Comparison of ENCODE assay signal across 9 cellular contexts in genomic region chr11:414333-414857, GRCh38. TPM values are rescaled to one million over a fixed set of nuclear protein-coding genes. Genes with fewer than 3 reads are reported as not detected.
A peak's percentile ranks its signal among the peaks of the same experiment; 100 is the strongest.
DNase-seq lines count a peak whose midpoint lies in the region; ATAC-seq and TF ChIP-seq lines count a peak whose summit lies in the region.
"Had no signal": no experiment of that assay in that cellular context is flagged by ENCODE, and none has a peak within 500 bp of the region (broad histone marks: within the 10 kb centered on the region; RNA-seq: fewer than 3 reads in every experiment).

No MANE protein-coding gene starts in this region.

- H2BK120ac ChIP-seq in IMR-90 (ENCODE audit: low read depth, low read length): peak overlapping the region; percentile 27; the same call in 1 of the 2 replicates

- H3K4ac ChIP-seq in IMR-90 (ENCODE audit: low read depth, low read length): no peak overlapping the region

- H3K4me3 ChIP-seq in IMR-90 (ENCODE audit: insufficient read depth, low read depth, low read length) (no peak overlapping the region), hepatocyte (no peak overlapping the region)

- H3K27ac Mint-ChIP-seq in activated T-helper 1 cell treated with anti-CD3 and anti-CD28 coated beads, Interleukin-12 subunit alpha, Interleukin-12 subunit beta, Interleukin-2, Interleukin-4 antibody, amounts not matched to agents 30 ng/mL and 10 ng/mL and 1 ng/mL, durations not matched to agents 14 hours and 24 hours and 36 hours: peak overlapping the region; percentile 79
- no peak overlapping the region for H3K27ac Mint-ChIP-seq in stimulated activated naive B cell treated with anti-CD40 and anti-IgM and Interleukin-4, amounts not matched to agents 10 μg/mL and 1 μg/mL and 100 μg/mL, for 72 hours

- no peak overlapping the region for H3K56ac ChIP-seq in IMR-90 (ENCODE audit: extremely low read depth, insufficient read depth, low read length)

- H4K20me1 ChIP-seq in IMR-90 (ENCODE audit: insufficient read depth, low read length) (no peaks in the 10 kb centered on the region), hepatocyte (ENCODE audit: insufficient read depth, poor library complexity, severe bottlenecking) (peaks cover 10% of the 10 kb centered on the region)

- H3K27me3 ChIP-seq in IMR-90 (ENCODE audit: control insufficient read depth, insufficient read depth, low read length): peaks cover 28% of the 10 kb centered on the region
- peaks cover 6% of the 10 kb centered on the region for H3K27me3 ChIP-seq in hepatocyte

- H3K4me1 Mint-ChIP-seq in activated T-helper 1 cell treated with anti-CD3 and anti-CD28 coated beads, Interleukin-12 subunit alpha, Interleukin-12 subunit beta, Interleukin-2, Interleukin-4 antibody, amounts not matched to agents 30 ng/mL and 10 ng/mL and 1 ng/mL, durations not matched to agents 14 hours and 24 hours and 36 hours (ENCODE audit: low read depth): peaks cover 30% of the 10 kb centered on the region
- peaks cover 27 to 36% of the 10 kb centered on the region in 2 donors for H3K4me1 Mint-ChIP-seq in stimulated activated naive B cell treated with anti-CD40 and anti-IgM and Interleukin-4, amounts not matched to agents 10 μg/mL and 1 μg/mL and 100 μg/mL, for 72 hours

- peaks cover 14% of the 10 kb centered on the region for H3K4me1 ChIP-seq in IMR-90 (ENCODE audit: control insufficient read depth, insufficient read depth, low read length)
- peaks cover 4% of the 10 kb centered on the region for H3K4me1 ChIP-seq in hepatocyte (ENCODE audit: insufficient read depth)

- TF ChIP-seq CTCF in IMR-90 (conservative IDR thresholded peaks at IDR 0.05; ENCODE audit: low read depth, low read length) (no peak), hepatocyte (IDR thresholded peaks at IDR 0.05; ENCODE audit: poor library complexity) (no peak)

- POLR2A ChIA-PET in IMR-90 (lab: Charles Lee; ENCODE audit: unreplicated experiment): no interaction called here

- ATAC-seq in IMR-90 (ENCODE audit: low read depth) (no peak), HG03045 (IDR thresholded peaks at IDR 0.05; ENCODE audit: unreplicated experiment) (no peak)
- peak; percentile 42 to 47 for ATAC-seq in stimulated activated naive B cell treated with anti-CD40 and anti-IgM and Interleukin-4, amounts not matched to agents 10 μg/mL and 1 μg/mL and 100 μg/mL, for 72 hours (replicated peaks)

- H3K9ac ChIP-seq in IMR-90 (ENCODE audit: low read depth, low read length): no peak overlapping the region

- no peak overlapping the region for H4K91ac ChIP-seq in IMR-90 (ENCODE audit: insufficient read depth, low read depth, low read length)

- no peak overlapping the region for H4K5ac ChIP-seq in IMR-90 (ENCODE audit: low read depth, low read length)

- BruUV-seq in IMR-90 (replicated peaks; lab: Mats Ljungman, UMichigan): no TSS peak

- H2BK15ac ChIP-seq in IMR-90 (ENCODE audit: low read depth, low read length): no peak overlapping the region

- no peak overlapping the region for H2BK5ac ChIP-seq in IMR-90 (ENCODE audit: low read depth, low read length, poor library complexity, severe bottlenecking)

- TF ChIP-seq RAD21 in IMR-90 (IDR thresholded peaks at IDR 0.05; ENCODE audit: low read length): no peak

- 0 out of 2 replicates have a peak, but pooled peaks cover 5% of the 10 kb centered on the region for H3K9me1 ChIP-seq in IMR-90 (ENCODE audit: insufficient read depth, low read length)

- dilution Hi-C loops in IMR-90 (cut with HindIII; ENCODE audit: low sequenced_read_pairs, unreplicated experiment): no loop called here

- peak overlapping the region; percentile 97 for H3K4me3 Mint-ChIP-seq in activated T-helper 1 cell treated with anti-CD3 and anti-CD28 coated beads, Interleukin-12 subunit alpha, Interleukin-12 subunit beta, Interleukin-2, Interleukin-4 antibody, amounts not matched to agents 30 ng/mL and 10 ng/mL and 1 ng/mL, durations not matched to agents 14 hours and 24 hours and 36 hours
- peak overlapping the region; percentile 67 to 82 for H3K4me3 Mint-ChIP-seq in stimulated activated naive B cell treated with anti-CD40 and anti-IgM and Interleukin-4, amounts not matched to agents 10 μg/mL and 1 μg/mL and 100 μg/mL, for 72 hours

- in situ Hi-C loops in IMR-90 (cut with MboI; ENCODE audit: low sequenced_read_pairs): no loop called here

- no peaks in the 10 kb centered on the region for H3K79me1 ChIP-seq in IMR-90 (ENCODE audit: low read depth in 1 of 2, low read length in 2 of 2)

- H3K9me3 ChIP-seq in IMR-90 (ENCODE audit: control insufficient read depth, insufficient read depth, low read length) (no peaks in the 10 kb centered on the region), hepatocyte (ENCODE audit: low read depth) (no peaks in the 10 kb centered on the region)

- peaks cover 21% of the 10 kb centered on the region for H3K79me2 ChIP-seq in hepatocyte

- peak overlapping the region; percentile 47 to 79; a peak in 2 of 4 replicates for H4K8ac ChIP-seq in IMR-90 (ENCODE audit: low read depth in 2 of 2, low read length in 2 of 2)

- H3K4me2 ChIP-seq in IMR-90 (ENCODE audit: low read depth, low read length) (no peak overlapping the region), hepatocyte (peak overlapping the region; percentile 98)

- no peak for TF ChIP-seq POLR2A in IMR-90 (IDR thresholded peaks at IDR 0.05; ENCODE audit: low read depth, low read length)

- no peaks in the 10 kb centered on the region for H3K9me3 Mint-ChIP-seq in activated T-helper 1 cell treated with anti-CD3 and anti-CD28 coated beads, Interleukin-12 subunit alpha, Interleukin-12 subunit beta, Interleukin-2, Interleukin-4 antibody, amounts not matched to agents 30 ng/mL and 10 ng/mL and 1 ng/mL, durations not matched to agents 14 hours and 24 hours and 36 hours
- H3K9me3 Mint-ChIP-seq in stimulated activated naive B cell treated with anti-CD40 and anti-IgM and Interleukin-4, amounts not matched to agents 10 μg/mL and 1 μg/mL and 100 μg/mL, for 72 hours: no peaks in the 10 kb centered on the region

- H2BK20ac ChIP-seq in IMR-90 (ENCODE audit: low read depth, low read length): no peak overlapping the region; the same call in 1 of the 2 replicates

- H2AK5ac ChIP-seq in IMR-90 (ENCODE audit: low read depth, low read length): peak overlapping the region; percentile 10; the same call in 1 of the 2 replicates

- no peaks in the 10 kb centered on the region for H3K9me2 ChIP-seq in hepatocyte (replicated peaks; ENCODE audit: insufficient read depth)

- WGBS in IMR-90 (ENCODE audit: extremely low coverage in 2 of 2, insufficient read length in 1 of 2), 2 experiments: 83% methylated on average over 8 of the region's 9 CpGs; no CpG with 5 or more reads in 1 of the 2 experiments
- 80% methylated on average over 9 of the region's 9 CpGs for WGBS in hepatocyte (ENCODE audit: low lambda C conversion rate, missing lambda C conversion rate)

- H3K27ac ChIP-seq in IMR-90 (ENCODE audit: insufficient read depth, low read length) (no peak overlapping the region), hepatocyte (no peak overlapping the region)

- H3K14ac ChIP-seq in IMR-90 (replicated peaks; ENCODE audit: low read depth, low read length): peak overlapping the region; percentile 58; the same call in 1 of the 2 replicates

- intact Hi-C loops in IMR-90 (cut with micrococcal nuclease): no loop called here
- intact Hi-C loops in activated T-helper 1 cell treated with anti-CD3 and anti-CD28 coated beads, Interleukin-12 subunit alpha, Interleukin-12 subunit beta, Interleukin-2, Interleukin-4 antibody, amounts not matched to agents 30 ng/mL and 10 ng/mL and 1 ng/mL, durations not matched to agents 14 hours and 24 hours and 36 hours (cut with micrococcal nuclease): no loop called here

- DNase-seq in IMR-90 (no peak), hepatocyte (ENCODE audit: low spot score) (no peak), NCI-H2081 (lab: John Stamatoyannopoulos, UW) (no peak), MV-4-11 (lab: John Stamatoyannopoulos, UW) (no peak), 8988T (no peak)
- DNase-seq in activated T-helper 1 cell treated with anti-CD3 and anti-CD28 coated beads, Interleukin-12 subunit alpha, Interleukin-12 subunit beta, Interleukin-2, Interleukin-4 antibody, amounts not matched to agents 30 ng/mL and 10 ng/mL and 1 ng/mL, durations not matched to agents 14 hours and 24 hours and 36 hours (ENCODE audit: low spot score): no peak
- no peak for DNase-seq in stimulated activated naive B cell treated with anti-CD40 and anti-IgM and Interleukin-4, amounts not matched to agents 10 μg/mL and 1 μg/mL and 100 μg/mL, for 72 hours
- DNase-seq: NCI-H1694 had no signal

- H2AFZ ChIP-seq in IMR-90 (replicated peaks; ENCODE audit: low read length, poor library complexity): peak overlapping the region; percentile 80
- H2AFZ ChIP-seq in hepatocyte: no peak overlapping the region

- H2AK9ac ChIP-seq in IMR-90 (replicated peaks; ENCODE audit: low read depth, low read length, poor library complexity): peak overlapping the region; percentile 82

- peaks cover 5% of the 10 kb centered on the region for H3K36me3 Mint-ChIP-seq in activated T-helper 1 cell treated with anti-CD3 and anti-CD28 coated beads, Interleukin-12 subunit alpha, Interleukin-12 subunit beta, Interleukin-2, Interleukin-4 antibody, amounts not matched to agents 30 ng/mL and 10 ng/mL and 1 ng/mL, durations not matched to agents 14 hours and 24 hours and 36 hours (ENCODE audit: low read depth)
- H3K36me3 Mint-ChIP-seq in stimulated activated naive B cell treated with anti-CD40 and anti-IgM and Interleukin-4, amounts not matched to agents 10 μg/mL and 1 μg/mL and 100 μg/mL, for 72 hours: no peaks in the 10 kb centered on the region

- H3K18ac ChIP-seq in IMR-90 (ENCODE audit: low read depth, low read length): no peak overlapping the region

- CTCF ChIA-PET in IMR-90 (lab: Yijun Ruan, JAX): no interaction called here

- H3K23ac ChIP-seq in IMR-90 (ENCODE audit: low read depth, low read length): peak overlapping the region; percentile 31; the same call in 1 of the 2 replicates

- H3K27me3 Mint-ChIP-seq in activated T-helper 1 cell treated with anti-CD3 and anti-CD28 coated beads, Interleukin-12 subunit alpha, Interleukin-12 subunit beta, Interleukin-2, Interleukin-4 antibody, amounts not matched to agents 30 ng/mL and 10 ng/mL and 1 ng/mL, durations not matched to agents 14 hours and 24 hours and 36 hours (ENCODE audit: insufficient read depth): no peaks in the 10 kb centered on the region
- peaks cover 0 to 16% of the 10 kb centered on the region in 2 donors for H3K27me3 Mint-ChIP-seq in stimulated activated naive B cell treated with anti-CD40 and anti-IgM and Interleukin-4, amounts not matched to agents 10 μg/mL and 1 μg/mL and 100 μg/mL, for 72 hours

- H3K36me3 ChIP-seq in IMR-90 (ENCODE audit: control insufficient read depth, insufficient read depth, low read length): no peaks in the 10 kb centered on the region
- no peaks in the 10 kb centered on the region for H3K36me3 ChIP-seq in hepatocyte (replicated peaks; ENCODE audit: insufficient read depth, low read depth)

RNA-seq across cellular contexts. Expression of gene SIGIRR, which starts 0.4 kb away (rescaled TPM):
- total RNA-seq in IMR-90 (2012; rRNA removed) (9.4 and 10.9 TPM in 2 replicates), hepatocyte (42.4 and 52.1 TPM in 2 replicates)
- polyA plus RNA-seq in IMR-90 (2012; rRNA removed) (27.6 and 33.8 TPM in 2 replicates), hepatocyte (77.4 and 85.3 TPM in 2 replicates)
- polyA plus RNA-seq in IMR-90 (2012; cell fraction: cytosol; rRNA removed): 42.2 and 46.1 TPM in 2 replicates
- polyA plus RNA-seq in IMR-90 (2012; cell fraction: nucleus; rRNA removed; ENCODE audit: low replicate concordance): 45.4 and 109 TPM in 2 replicates
- 38.3 and 43.9 TPM in 2 replicates for total RNA-seq in activated T-helper 1 cell treated with anti-CD3 and anti-CD28 coated beads, Interleukin-12 subunit alpha, Interleukin-12 subunit beta, Interleukin-2, Interleukin-4 antibody, amounts not matched to agents 30 ng/mL and 10 ng/mL and 1 ng/mL, durations not matched to agents 14 hours and 24 hours and 36 hours

RNA-seq across cellular contexts. Expression of gene PKP3, which starts 20.4 kb away (rescaled TPM):
- total RNA-seq in IMR-90 (2012; rRNA removed) (1.4 and 2.2 TPM in 2 replicates), hepatocyte (55.6 and 62.1 TPM in 2 replicates)
- polyA plus RNA-seq in IMR-90 (2012; rRNA removed) (1.5 and 2.6 TPM in 2 replicates), hepatocyte (89.5 and 91.3 TPM in 2 replicates)
- polyA plus RNA-seq in IMR-90 (2012; cell fraction: cytosol; rRNA removed): 2.0 TPM in 2 replicates
- 2.4 and 8.5 TPM in 2 replicates for polyA plus RNA-seq in IMR-90 (2012; cell fraction: nucleus; rRNA removed; ENCODE audit: low replicate concordance)
- not detected in 2 replicates for total RNA-seq in activated T-helper 1 cell treated with anti-CD3 and anti-CD28 coated beads, Interleukin-12 subunit alpha, Interleukin-12 subunit beta, Interleukin-2, Interleukin-4 antibody, amounts not matched to agents 30 ng/mL and 10 ng/mL and 1 ng/mL, durations not matched to agents 14 hours and 24 hours and 36 hours

RNA-seq across cellular contexts. Expression of gene ANO9, which starts 27.4 kb away (rescaled TPM):
- not detected in 2 replicates for total RNA-seq in IMR-90 (2012; rRNA removed)
- polyA plus RNA-seq in IMR-90 (2012; rRNA removed): not detected in 2 replicates
- 0.01 TPM in 1 of 2 replicates, not detected in the other for polyA plus RNA-seq in IMR-90 (2012; cell fraction: cytosol; rRNA removed)
- polyA plus RNA-seq in IMR-90 (2012; cell fraction: nucleus; rRNA removed; ENCODE audit: low replicate concordance): 0.18 and 0.23 TPM in 2 replicates
- total RNA-seq in activated T-helper 1 cell treated with anti-CD3 and anti-CD28 coated beads, Interleukin-12 subunit alpha, Interleukin-12 subunit beta, Interleukin-2, Interleukin-4 antibody, amounts not matched to agents 30 ng/mL and 10 ng/mL and 1 ng/mL, durations not matched to agents 14 hours and 24 hours and 36 hours: 33.1 and 33.8 TPM in 2 replicates
- 19.5 and 21.2 TPM in 2 replicates for total RNA-seq in hepatocyte
- 34.9 and 35.7 TPM in 2 replicates for polyA plus RNA-seq in hepatocyte

RNA-seq across cellular contexts. Expression of gene PTDSS2, which starts 35.7 kb away (rescaled TPM):
- total RNA-seq in IMR-90 (2012; rRNA removed) (21.4 and 23.5 TPM in 2 replicates), hepatocyte (29.7 and 31.5 TPM in 2 replicates)
- polyA plus RNA-seq in IMR-90 (2012; rRNA removed) (26.6 and 29.8 TPM in 2 replicates), hepatocyte (50.6 and 50.8 TPM in 2 replicates)
- 32.6 and 35.1 TPM in 2 replicates for polyA plus RNA-seq in IMR-90 (2012; cell fraction: cytosol; rRNA removed)
- 129 and 308 TPM in 2 replicates for polyA plus RNA-seq in IMR-90 (2012; cell fraction: nucleus; rRNA removed; ENCODE audit: low replicate concordance)
- 31.0 and 33.9 TPM in 2 replicates for total RNA-seq in activated T-helper 1 cell treated with anti-CD3 and anti-CD28 coated beads, Interleukin-12 subunit alpha, Interleukin-12 subunit beta, Interleukin-2, Interleukin-4 antibody, amounts not matched to agents 30 ng/mL and 10 ng/mL and 1 ng/mL, durations not matched to agents 14 hours and 24 hours and 36 hours

RNA-seq across cellular contexts. Expression of gene B4GALNT4, which starts 45.1 kb away (rescaled TPM):
- total RNA-seq in IMR-90 (2012; rRNA removed) (5.2 and 6.1 TPM in 2 replicates), hepatocyte (27.8 and 38.8 TPM in 2 replicates)
- polyA plus RNA-seq in IMR-90 (2012; rRNA removed) (38.6 and 45.4 TPM in 2 replicates), hepatocyte (30.0 and 44.6 TPM in 2 replicates)
- 23.3 and 32.7 TPM in 2 replicates for polyA plus RNA-seq in IMR-90 (2012; cell fraction: cytosol; rRNA removed)
- 324 and 637 TPM in 2 replicates for polyA plus RNA-seq in IMR-90 (2012; cell fraction: nucleus; rRNA removed; ENCODE audit: low replicate concordance)
- 3.8 and 5.1 TPM in 2 replicates for total RNA-seq in activated T-helper 1 cell treated with anti-CD3 and anti-CD28 coated beads, Interleukin-12 subunit alpha, Interleukin-12 subunit beta, Interleukin-2, Interleukin-4 antibody, amounts not matched to agents 30 ng/mL and 10 ng/mL and 1 ng/mL, durations not matched to agents 14 hours and 24 hours and 36 hours

Comparison
In these comparisons a context has a peak if more than half of its experiments do, and no peak if none do; other contexts are left out.
1. ATAC-seq: peak in stimulated activated naive B cell treated with anti-CD40 and anti-IgM and Interleukin-4, amounts not matched to agents 10 μg/mL and 1 μg/mL and 100 μg/mL, for 72 hours (2 of 2); none in IMR-90 (single experiment) and HG03045 (single experiment).
2. RNA of gene PKP3, which starts 20.4 kb away (total RNA-seq): 55.6 to 62.1 TPM in hepatocyte; 1.4 to 2.2 TPM in IMR-90 and not detected in activated T-helper 1 cell treated with anti-CD3 and anti-CD28 coated beads, Interleukin-12 subunit alpha, Interleukin-12 subunit beta, Interleukin-2, Interleukin-4 antibody, amounts not matched to agents 30 ng/mL and 10 ng/mL and 1 ng/mL, durations not matched to agents 14 hours and 24 hours and 36 hours; every median in the first group is over 10 times any median in the second.
3. RNA of gene ANO9, which starts 27.4 kb away (total RNA-seq): 33.1 to 33.8 TPM in activated T-helper 1 cell treated with anti-CD3 and anti-CD28 coated beads, Interleukin-12 subunit alpha, Interleukin-12 subunit beta, Interleukin-2, Interleukin-4 antibody, amounts not matched to agents 30 ng/mL and 10 ng/mL and 1 ng/mL, durations not matched to agents 14 hours and 24 hours and 36 hours and 19.5 to 21.2 TPM in hepatocyte; not detected in IMR-90; every median in the first group is over 10 times any median in the second.